In the genomic region with DNA sequence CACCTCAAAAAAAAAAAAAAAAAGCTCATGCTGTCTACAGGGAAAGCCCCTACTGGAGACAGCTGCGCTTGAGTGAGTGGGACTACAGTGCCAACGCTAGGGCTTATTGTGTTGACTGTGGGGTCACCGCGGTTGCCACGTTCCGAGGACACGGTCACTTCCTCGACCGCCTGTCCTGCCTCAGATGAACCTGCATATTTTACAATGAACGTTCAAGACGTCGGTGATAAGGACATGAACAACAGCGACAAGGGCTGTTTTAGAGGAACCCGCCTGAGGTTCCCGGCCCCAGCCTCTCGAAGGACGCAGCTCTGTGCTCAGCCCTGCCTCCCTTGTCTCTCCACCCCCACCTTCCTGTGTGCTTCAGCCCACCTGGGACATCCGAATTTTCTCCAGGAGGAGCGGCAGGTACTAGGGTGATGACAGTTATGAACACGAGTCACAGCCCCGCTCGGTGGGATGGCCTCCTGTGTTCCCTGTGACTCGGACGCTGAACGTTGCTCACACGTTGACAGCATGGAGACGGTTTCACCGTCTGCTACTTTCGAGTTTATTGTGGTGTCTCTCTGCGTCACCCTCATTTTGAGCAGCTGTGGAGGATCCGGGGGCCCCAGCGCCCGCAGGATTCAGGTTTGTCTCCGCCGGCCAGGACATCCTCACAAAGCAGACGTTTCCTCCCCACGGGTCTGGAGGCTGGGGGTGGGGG, we compare ENCODE assay signal across 8 cellular contexts. TPM values are rescaled to one million over a fixed set of nuclear protein-coding genes. Genes with fewer than 3 reads are reported as not detected.
A peak's percentile ranks its signal among the peaks of the same experiment; 100 is the strongest.
DNase-seq lines count a peak whose midpoint lies in the region; ATAC-seq and TF ChIP-seq lines count a peak whose summit lies in the region.
"Had no signal": no experiment of that assay in that cellular context is flagged by ENCODE, and none has a peak within 500 bp of the region (broad histone marks: within the 10 kb centered on the region; RNA-seq: fewer than 3 reads in every experiment).

No MANE protein-coding gene starts in this region.

- no peaks in the 10 kb centered on the region for H3K9me3 ChIP-seq in duodenal mucosa (ENCODE audit: control insufficient read depth in 1 of 2, low read length in 2 of 2)
- H3K9me3 ChIP-seq in testis: no peaks in the 10 kb centered on the region

- intact Hi-C loops in testis (cut with DNase I; ENCODE audit: low total_unique reads): no loop called here

- no peaks in the 10 kb centered on the region for H3K9me3 Mint-ChIP-seq in T-helper 2 cell treated with Interferon-gamma antibody and Interleukin-4, amounts not matched to agents 5 μg/mL and 100 μg/mL, for 36 hours

- peak; percentile 79 for DNase-seq in T-helper 2 cell treated with Interferon-gamma antibody and Interleukin-4, amounts not matched to agents 5 μg/mL and 100 μg/mL, for 36 hours (ENCODE audit: low spot score)
- peak; percentile 84 for DNase-seq in stimulated activated CD8-positive, alpha-beta memory T cell treated with anti-CD3 and anti-CD28 coated beads, Interleukin-4, amount 100 ng/mL, for 48 hours
- no peak for DNase-seq in testis
- no peak for DNase-seq in germinal center (ENCODE audit: low spot score)

- H3K4me1 Mint-ChIP-seq in T-helper 2 cell treated with Interferon-gamma antibody and Interleukin-4, amounts not matched to agents 5 μg/mL and 100 μg/mL, for 36 hours (ENCODE audit: low read depth): peaks cover 17% of the 10 kb centered on the region

- no peak for TF ChIP-seq POLR2A in testis (IDR thresholded peaks at IDR 0.05)

- H3K4me1 ChIP-seq in duodenal mucosa (ENCODE audit: control insufficient read depth in 1 of 2, insufficient read depth in 2 of 2, low read length in 2 of 2): peaks cover 22 to 47% of the 10 kb centered on the region in 2 donors
- H3K4me1 ChIP-seq in testis: no peaks in the 10 kb centered on the region

- ATAC-seq in GM21717 (IDR thresholded peaks at IDR 0.05; ENCODE audit: unreplicated experiment) (peak; percentile 53), HG03025 (IDR thresholded peaks at IDR 0.05; ENCODE audit: low FRiP score, unreplicated experiment) (no peak)

- H3K9ac ChIP-seq in duodenal mucosa (ENCODE audit: low read depth in 1 of 2, low read length in 2 of 2): peak overlapping the region in 1 of 2 donors; percentile 60

- H3K36me3 Mint-ChIP-seq in T-helper 2 cell treated with Interferon-gamma antibody and Interleukin-4, amounts not matched to agents 5 μg/mL and 100 μg/mL, for 36 hours (ENCODE audit: low read depth): no peaks in the 10 kb centered on the region

- 50 to 55% methylated on average over 28 to 37 of the region's 37 CpGs for WGBS in testis, 2 donors

- H3K27ac Mint-ChIP-seq in T-helper 2 cell treated with Interferon-gamma antibody and Interleukin-4, amounts not matched to agents 5 μg/mL and 100 μg/mL, for 36 hours: peak overlapping the region; percentile 91

- H3K27ac ChIP-seq in duodenal mucosa (ENCODE audit: low read depth, low read length) (no peak overlapping the region), testis (no peak overlapping the region)

- H3K36me3 ChIP-seq in duodenal mucosa (ENCODE audit: control insufficient read depth in 1 of 2, insufficient read depth in 2 of 2, low read length in 2 of 2): no peaks in the 10 kb centered on the region
- H3K36me3 ChIP-seq in testis (ENCODE audit: low read depth, missing control alignments): no peaks in the 10 kb centered on the region

- H3K27me3 Mint-ChIP-seq in T-helper 2 cell treated with Interferon-gamma antibody and Interleukin-4, amounts not matched to agents 5 μg/mL and 100 μg/mL, for 36 hours (ENCODE audit: low read depth): peaks cover 11% of the 10 kb centered on the region

- TF ChIP-seq CTCF in testis (IDR thresholded peaks at IDR 0.05): no peak

- H3K4me3 ChIP-seq in duodenal mucosa (ENCODE audit: low read depth in 1 of 2, low read length in 2 of 2): peak overlapping the region; percentile 45 to 46
- H3K4me3 ChIP-seq in testis: no peak overlapping the region

- H3K27me3 ChIP-seq in duodenal mucosa (ENCODE audit: control insufficient read depth in 1 of 2, insufficient read depth in 2 of 2, low read length in 2 of 2) (peaks cover 10% of the 10 kb centered on the region in 2 donors), testis (no peaks in the 10 kb centered on the region)

- peak overlapping the region; percentile 86 for H3K4me3 Mint-ChIP-seq in T-helper 2 cell treated with Interferon-gamma antibody and Interleukin-4, amounts not matched to agents 5 μg/mL and 100 μg/mL, for 36 hours

RNA-seq across cellular contexts. Expression of a gene that starts 11.3 kb away (rescaled TPM):
- 10 to 100 TPM; 28.7 to 36.2 TPM for total RNA-seq in testis
- 23.3 TPM for polyA plus RNA-seq in testis (ENCODE audit: insufficient read depth, low read depth, low replicate concordance)

RNA-seq across cellular contexts. Expression of a gene that starts 13.9 kb away (rescaled TPM):
- 10 to 100 TPM; 46.6 to 52.7 TPM for total RNA-seq in testis
- polyA plus RNA-seq in testis (ENCODE audit: insufficient read depth, low read depth, low replicate concordance): 34.2 TPM

RNA-seq across cellular contexts. Expression of a gene that starts 38.4 kb away (rescaled TPM):
- 100 to 1,000 TPM; 101 to 106 TPM for total RNA-seq in testis
- polyA plus RNA-seq in testis (ENCODE audit: insufficient read depth, low read depth, low replicate concordance): 68.5 TPM

RNA-seq across cellular contexts. Expression of a gene that starts 41.6 kb away (rescaled TPM):
- total RNA-seq in testis: 10 to 100 TPM in 1 of 2 donors, 1 to 10 TPM in 1; 8.3 to 11.7 TPM
- 8.7 TPM for polyA plus RNA-seq in testis (ENCODE audit: insufficient read depth, low read depth, low replicate concordance)
- total RNA-seq: kidney epithelial cell had no signal

RNA-seq across cellular contexts. Expression of a gene that starts 47.2 kb away (rescaled TPM):
- 10 to 100 TPM; 11.3 to 19.1 TPM for total RNA-seq in testis
- 7.8 TPM for polyA plus RNA-seq in testis (ENCODE audit: insufficient read depth, low read depth, low replicate concordance)
- total RNA-seq: kidney epithelial cell had no signal

Comparison
In these comparisons a context has a peak if more than half of its experiments do, and no peak if none do; other contexts are left out.
1. DNase-seq: peak in T-helper 2 cell treated with Interferon-gamma antibody and Interleukin-4, amounts not matched to agents 5 μg/mL and 100 μg/mL, for 36 hours (single experiment) and stimulated activated CD8-positive, alpha-beta memory T cell treated with anti-CD3 and anti-CD28 coated beads, Interleukin-4, amount 100 ng/mL, for 48 hours (single experiment); none in testis (single experiment) and germinal center (single experiment).
2. H3K4me3 ChIP-seq: peak in duodenal mucosa (2 of 2); none in testis (0 of 2).